ENCODE assay signal across 8 cellular contexts in genomic region chr9:33167949-33168535, GRCh38. TPM values are rescaled to one million over a fixed set of nuclear protein-coding genes. Genes with fewer than 3 reads are reported as not detected.
A peak's percentile ranks its signal among the peaks of the same experiment; 100 is the strongest.
DNase-seq lines count a peak whose midpoint lies in the region; ATAC-seq and TF ChIP-seq lines count a peak whose summit lies in the region.

No MANE protein-coding gene starts in this region.

- TF ChIP-seq CTCF in tibial artery (IDR thresholded peaks at IDR 0.05): no peak

- DNase-seq in GF-D8 (lab: John Stamatoyannopoulos, UW) (peak; percentile 34), left colon (peak; percentile 44 to 45), tibial artery (no peak), NCI-H2227 treated with DMSO at 0.1 percent for 48 hours (lab: John Stamatoyannopoulos, UW) (no peak), NCI-H2029 treated with DMSO at 0.1 percent for 48 hours (lab: John Stamatoyannopoulos, UW) (no peak)
- DNase-seq in Jurkat, Clone E6-1 (ENCODE audit: low read depth, low spot score): no peak
- no peak for DNase-seq in activated naive CD8-positive, alpha-beta T cell treated with anti-CD3 and anti-CD28 coated beads, Interleukin-2, amount 50 U/mL, for 24 hours

- ATAC-seq in activated naive CD8-positive, alpha-beta T cell treated with anti-CD3 and anti-CD28 coated beads, Interleukin-2, amount 50 U/mL, for 24 hours: no peak
- ATAC-seq in left colon (no peak), HG02588 (IDR thresholded peaks at IDR 0.05; ENCODE audit: unreplicated experiment) (no peak)

- intact Hi-C loops in left colon (cut with DNase I, micrococcal nuclease): no loop called here
- intact Hi-C loops in tibial artery (cut with DNase I; ENCODE audit: low total_unique reads): loop anchor here (5.0 kb wide), 1 partner anchor 86 kb away; no protein-coding TSS in a partner anchor

- H3K9me3 ChIP-seq in tibial artery: no peaks in the 10 kb centered on the region

- peaks cover 58% of the 10 kb centered on the region for H3K4me1 Mint-ChIP-seq in activated naive CD8-positive, alpha-beta T cell treated with anti-CD3 and anti-CD28 coated beads, Interleukin-2, amount 50 U/mL, for 24 hours

- peaks cover 0 to 35% (median 27%) of the 10 kb centered on the region in 4 donors for H3K4me1 ChIP-seq in tibial artery

- H3K27ac Mint-ChIP-seq in activated naive CD8-positive, alpha-beta T cell treated with anti-CD3 and anti-CD28 coated beads, Interleukin-2, amount 50 U/mL, for 24 hours: peak overlapping the region; percentile 94

- H3K27ac ChIP-seq in tibial artery: peak overlapping the region; percentile 95 to 98

- peak overlapping the region; percentile 89 for H3K4me3 Mint-ChIP-seq in activated naive CD8-positive, alpha-beta T cell treated with anti-CD3 and anti-CD28 coated beads, Interleukin-2, amount 50 U/mL, for 24 hours

- no peaks in the 10 kb centered on the region for H3K27me3 ChIP-seq in tibial artery

- H3K27me3 Mint-ChIP-seq in activated naive CD8-positive, alpha-beta T cell treated with anti-CD3 and anti-CD28 coated beads, Interleukin-2, amount 50 U/mL, for 24 hours: no peaks in the 10 kb centered on the region

- no peaks in the 10 kb centered on the region for H3K36me3 ChIP-seq in tibial artery

- H3K36me3 Mint-ChIP-seq in activated naive CD8-positive, alpha-beta T cell treated with anti-CD3 and anti-CD28 coated beads, Interleukin-2, amount 50 U/mL, for 24 hours (ENCODE audit: low read depth): peaks cover 12% of the 10 kb centered on the region

- H3K4me3 ChIP-seq in Jurkat, Clone E6-1 (ENCODE audit: low read length): peak overlapping the region; percentile 52
- peak overlapping the region; percentile 92 for H3K4me3 ChIP-seq in tibial artery

- no peaks in the 10 kb centered on the region for H3K9me3 Mint-ChIP-seq in activated naive CD8-positive, alpha-beta T cell treated with anti-CD3 and anti-CD28 coated beads, Interleukin-2, amount 50 U/mL, for 24 hours

RNA-seq across cellular contexts. Expression of gene B4GALT1, which starts 0.9 kb away (rescaled TPM):
- 15.4 TPM for polyA plus RNA-seq in Jurkat, Clone E6-1 (2012; ENCODE audit: insufficient read depth, insufficient read length)
- total RNA-seq in left colon: 100 to 1,000 TPM; 106 to 115 TPM

Comparison
In these comparisons a context has a peak if more than half of its experiments do, and no peak if none do; other contexts are left out.
1. DNase-seq: peak in GF-D8 (single experiment) and left colon (2 of 2); none in Jurkat, Clone E6-1 (single experiment), activated naive CD8-positive, alpha-beta T cell treated with anti-CD3 and anti-CD28 coated beads, Interleukin-2, amount 50 U/mL, for 24 hours (single experiment), tibial artery (0 of 2), NCI-H2227 treated with DMSO at 0.1 percent for 48 hours (single experiment) and NCI-H2029 treated with DMSO at 0.1 percent for 48 hours (single experiment).